In the genomic region with DNA sequence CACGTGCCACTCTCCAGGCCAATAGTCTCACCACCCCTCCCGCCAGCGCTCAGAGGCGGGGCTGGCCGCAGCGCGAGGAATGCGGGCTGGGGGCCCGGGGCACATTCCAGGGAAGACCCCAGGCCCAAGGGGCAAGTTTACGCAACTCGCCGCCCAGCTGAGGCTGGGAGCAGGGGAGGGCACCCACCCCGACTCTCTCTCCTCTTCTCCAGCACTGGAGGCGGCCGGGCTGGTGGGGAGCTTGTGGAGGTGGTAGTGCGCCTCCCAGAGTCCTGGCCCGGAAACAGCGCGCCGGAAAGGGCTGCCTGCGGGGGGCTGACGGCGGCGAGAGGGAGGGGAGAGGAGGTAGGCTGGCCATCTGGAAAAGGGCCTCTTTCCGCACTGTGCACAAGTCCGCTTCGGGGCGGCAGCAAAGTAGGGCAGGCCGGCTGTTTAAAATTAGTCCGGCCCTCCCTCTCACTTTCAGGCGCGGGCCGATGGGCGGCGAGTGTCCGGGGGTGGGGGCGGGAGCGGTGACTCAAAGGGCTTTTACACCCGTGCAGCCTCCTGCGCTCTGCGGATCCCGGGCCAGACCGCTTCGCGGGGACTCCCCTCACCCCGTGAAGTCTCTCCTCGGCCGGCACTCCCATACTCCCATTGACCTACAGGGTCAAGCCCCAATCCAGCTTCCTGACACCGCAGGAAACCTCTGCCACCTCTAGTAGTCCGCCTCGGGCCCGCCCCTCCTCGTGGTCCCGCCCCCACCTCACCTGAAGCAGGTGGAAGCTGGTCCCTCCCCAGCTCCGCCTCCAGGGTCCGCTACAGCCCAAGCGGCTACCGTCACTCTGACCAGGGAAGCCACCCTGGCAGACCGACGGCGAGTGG, we compare ENCODE assay signal across 9 cellular contexts. TPM values are rescaled to one million over a fixed set of nuclear protein-coding genes. Genes with fewer than 3 reads are reported as not detected.
DNase-seq lines count a peak whose midpoint lies in the region; ATAC-seq, FAIRE-seq and TF ChIP-seq lines count a peak whose summit lies in the region.
"Had no signal": no experiment of that assay in that cellular context is flagged by ENCODE, and none has a peak within 500 bp of the region (broad histone marks: within the 10 kb centered on the region; RNA-seq: fewer than 3 reads in every experiment).

No MANE protein-coding gene starts in this region.

- H3K4me1 Mint-ChIP-seq in activated CD8-positive, alpha-beta memory T cell treated with anti-CD3 and anti-CD28 coated beads, Interleukin-2, amount 10 ng/mL, durations not matched to agents 7 days and 5 days, result peaks cover 53% of the 10 kb centered on the region

- H4K20me1 ChIP-seq in endothelial cell of umbilical vein (replicated peaks; ENCODE audit: control insufficient read depth, extremely low read depth, insufficient read depth, low read length), result no peaks in the 10 kb centered on the region

- H3K27ac ChIP-seq in endothelial cell of umbilical vein (ENCODE audit: insufficient read depth, low read depth, low read length) (peak overlapping the region; percentile 88), stomach (peak overlapping the region; percentile 87 to 95 (median 89))

- intact Hi-C loops in endothelial cell of umbilical vein (cut with micrococcal nuclease), result loop anchor here (1.0 kb wide), 4 partner anchors 12 to 100 kb away; partner anchors contain the start of gene PLEKHG4
- intact Hi-C loops in stomach (cut with DNase I; ENCODE audit: low total_unique reads), result no loop called here

- peak; percentile 42 to 54 for DNase-seq in NCI-H187 (lab: John Stamatoyannopoulos, UW)
- no peak for DNase-seq in NCI-H187 treated with DMSO at 0.1 percent for 48 hours (lab: John Stamatoyannopoulos, UW)
- peak; percentile 46 to 88 for DNase-seq in NCI-H526 (lab: John Stamatoyannopoulos, UW)
- DNase-seq in activated CD8-positive, alpha-beta memory T cell treated with anti-CD3 and anti-CD28 coated beads, Interleukin-2, amount 10 ng/mL, durations not matched to agents 7 days and 5 days, result peak; percentile 81
- peak; percentile 82 for DNase-seq in endothelial cell of umbilical vein (ENCODE audit: low read depth, low spot score)
- DNase-seq in midbrain (lab: John Stamatoyannopoulos, UW), result peak; percentile 60
- DNase-seq in stomach, result peak; percentile 95

- TF ChIP-seq EP300 in stomach (IDR thresholded peaks at IDR 0.05), result no peak

- no peak for FAIRE-seq in endothelial cell of umbilical vein (lab: Jason Lieb, UNC)
- FAIRE-seq: G401.6 had no signal

- TF ChIP-seq CTCF in endothelial cell of umbilical vein (IDR thresholded peaks at IDR 0.05; ENCODE audit: extremely low read depth in 1 of 2, insufficient read depth in 1 of 2, low read depth in 1 of 2, low read length in 2 of 2), result peak; percentile 21 to 27
- peak in 1 of 7 experiments; percentile 36 for TF ChIP-seq CTCF in stomach (IDR thresholded peaks at IDR 0.05)

- BruUV-seq in endothelial cell of umbilical vein (replicated peaks; lab: Mats Ljungman, UMichigan), result no TSS peak

- dilution Hi-C loops in endothelial cell of umbilical vein (cut with MboI; ENCODE audit: extremely low pct_ligation_motif_present, low sequenced_read_pairs), result no loop called here

- H3K9me3 ChIP-seq in endothelial cell of umbilical vein (replicated peaks; ENCODE audit: control insufficient read depth, insufficient read depth, low read length), result no peaks in the 10 kb centered on the region
- no peaks in the 10 kb centered on the region for H3K9me3 ChIP-seq in stomach

- no peaks in the 10 kb centered on the region for H3K9me3 Mint-ChIP-seq in activated CD8-positive, alpha-beta memory T cell treated with anti-CD3 and anti-CD28 coated beads, Interleukin-2, amount 10 ng/mL, durations not matched to agents 7 days and 5 days (ENCODE audit: low read depth)

- H3K27me3 Mint-ChIP-seq in activated CD8-positive, alpha-beta memory T cell treated with anti-CD3 and anti-CD28 coated beads, Interleukin-2, amount 10 ng/mL, durations not matched to agents 7 days and 5 days, result peaks cover 12% of the 10 kb centered on the region

- H3K36me3 ChIP-seq in endothelial cell of umbilical vein (ENCODE audit: control insufficient read depth in 2 of 2, extremely low read depth in 1 of 2, insufficient read depth in 2 of 2, low read length in 2 of 2) (peaks cover 0 to 3% of the 10 kb centered on the region in 2 experiments), stomach (no peaks in the 10 kb centered on the region)

- POLR2A ChIA-PET in endothelial cell of umbilical vein (lab: Charles Lee), result interaction anchor here (2.2 to 2.7 kb wide), 2 partner anchors 19 to 28 kb away, joined by 6 to 10 read pairs; partner anchors contain the start of gene TMEM208

- H3K4me1 ChIP-seq in endothelial cell of umbilical vein (ENCODE audit: control insufficient read depth, extremely low read depth, insufficient read depth, low read length) (peaks cover 58% of the 10 kb centered on the region), stomach (peaks cover 50 to 76% (median 66%) of the 10 kb centered on the region in 4 donors)

- peak; percentile 21 for ATAC-seq in HG02852 (IDR thresholded peaks at IDR 0.05; ENCODE audit: unreplicated experiment)
- ATAC-seq in activated CD8-positive, alpha-beta memory T cell treated with anti-CD3 and anti-CD28 coated beads, Interleukin-2, amount 10 ng/mL, durations not matched to agents 7 days and 5 days, result peak; percentile 11

- no peaks in the 10 kb centered on the region for H3K36me3 Mint-ChIP-seq in activated CD8-positive, alpha-beta memory T cell treated with anti-CD3 and anti-CD28 coated beads, Interleukin-2, amount 10 ng/mL, durations not matched to agents 7 days and 5 days

- peak overlapping the region; percentile 42 for H3K4me2 ChIP-seq in endothelial cell of umbilical vein (ENCODE audit: insufficient read depth, low read length)

- H3K4me3 ChIP-seq in endothelial cell of umbilical vein (replicated peaks in 1 of 3; ENCODE audit: insufficient read depth in 1 of 3, low read depth in 1 of 3, low read length in 3 of 3), result peak overlapping the region; percentile 55 to 89 (median 83)
- H3K4me3 ChIP-seq in stomach, result peak overlapping the region; percentile 64 to 85 (median 78)

- H3K9ac ChIP-seq in endothelial cell of umbilical vein (replicated peaks; ENCODE audit: extremely low read depth, insufficient read depth, low read length), result peak overlapping the region; percentile 69

- no peaks in the 10 kb centered on the region for H3K9me1 ChIP-seq in endothelial cell of umbilical vein (replicated peaks; ENCODE audit: control insufficient read depth, extremely low read depth, insufficient read depth, low read length)

- peak overlapping the region; percentile 93 for H3K27ac Mint-ChIP-seq in activated CD8-positive, alpha-beta memory T cell treated with anti-CD3 and anti-CD28 coated beads, Interleukin-2, amount 10 ng/mL, durations not matched to agents 7 days and 5 days

- H3K27me3 ChIP-seq in endothelial cell of umbilical vein (ENCODE audit: control insufficient read depth in 2 of 2, insufficient read depth in 2 of 2, low read length in 2 of 2) (peaks cover 0 to 3% of the 10 kb centered on the region in 2 experiments), stomach (peaks cover 0 to 35% (median 19%) of the 10 kb centered on the region in 3 donors)

- CTCF ChIA-PET in activated CD8-positive, alpha-beta memory T cell treated with anti-CD3 and anti-CD28 coated beads, Interleukin-2, amount 10 ng/mL, durations not matched to agents 7 days and 5 days (lab: Charles Lee), result interaction anchor here (0.8 to 5.8 kb wide), 14 partner anchors 14 to 228 kb away, joined by 3 to 41 read pairs (median 4); partner anchors contain the start of genes E2F4, ELMO3, MATCAP1 and TMEM208
- CTCF ChIA-PET in endothelial cell of umbilical vein (lab: Charles Lee), result interaction anchor here (0.9 to 1.9 kb wide), 8 partner anchors 12 to 48 kb away, joined by 3 to 10 read pairs (median 4); partner anchors contain the start of genes ELMO3 and TMEM208

- 0 to 1% (median 1%) methylated on average over 22 to 61 of the region's 61 CpGs for WGBS in stomach, 5 donors

- TF ChIP-seq POLR2A in endothelial cell of umbilical vein (IDR thresholded peaks at IDR 0.05; ENCODE audit: low read depth, low read length) (peak; percentile 56), stomach (IDR thresholded peaks at IDR 0.05) (peak in 2 of 4 donors; percentile 62)

- H2AFZ ChIP-seq in endothelial cell of umbilical vein (ENCODE audit: low read depth, low read length), result peak overlapping the region; percentile 27

- H3K4me3 Mint-ChIP-seq in activated CD8-positive, alpha-beta memory T cell treated with anti-CD3 and anti-CD28 coated beads, Interleukin-2, amount 10 ng/mL, durations not matched to agents 7 days and 5 days, result peak overlapping the region; percentile 87

- H3K79me2 ChIP-seq in endothelial cell of umbilical vein (ENCODE audit: control insufficient read depth, insufficient read depth, low read length), result peaks cover 39% of the 10 kb centered on the region

RNA-seq across cellular contexts. Expression of gene FHOD1, which starts 1.0 kb away (rescaled TPM):
- total RNA-seq in activated CD8-positive, alpha-beta memory T cell treated with anti-CD3 and anti-CD28 coated beads, Interleukin-2, amount 10 ng/mL, durations not matched to agents 7 days and 5 days, result 100 to 1,000 TPM; 101 to 111 TPM
- total RNA-seq in endothelial cell of umbilical vein, result 104 and 124 TPM in 2 replicates
- polyA plus RNA-seq in endothelial cell of umbilical vein, result 63.6 and 78.6 TPM in 2 replicates
- polyA plus RNA-seq in endothelial cell of umbilical vein (2011; cell fraction: cytosol; rRNA removed), result 43.3 and 49.4 TPM in 2 replicates
- polyA plus RNA-seq in endothelial cell of umbilical vein (2011; cell fraction: nucleus; rRNA removed), result 289 and 335 TPM in 2 replicates
- polyA plus RNA-seq in endothelial cell of umbilical vein (2012), result 84.9 and 85.3 TPM in 2 replicates
- polyA minus RNA-seq in endothelial cell of umbilical vein, result 44.3 and 55.7 TPM in 2 replicates
- polyA minus RNA-seq in endothelial cell of umbilical vein (2011; cell fraction: cytosol; rRNA and poly(A)+ RNA removed), result 17.6 TPM
- 42.3 and 55.3 TPM in 2 replicates for polyA minus RNA-seq in endothelial cell of umbilical vein (2011; cell fraction: nucleus; rRNA and poly(A)+ RNA removed)
- total RNA-seq in stomach, result 100 to 1,000 TPM in 1 of 5 donors, 10 to 100 TPM in 3, 1 to 10 TPM in 1; 6.1 to 101 (median 25.9) TPM
- polyA plus RNA-seq in stomach, result 10 to 100 TPM; 12.8 to 19.2 (median 15.7) TPM

RNA-seq across cellular contexts. Expression of gene SLC9A5, which starts 2.5 kb away (rescaled TPM):
- 1 to 10 TPM; 5.4 to 6.2 TPM for total RNA-seq in activated CD8-positive, alpha-beta memory T cell treated with anti-CD3 and anti-CD28 coated beads, Interleukin-2, amount 10 ng/mL, durations not matched to agents 7 days and 5 days
- total RNA-seq in endothelial cell of umbilical vein (2.8 and 4.2 TPM in 2 replicates), stomach (1 to 10 TPM in 2 of 5 donors, under 1 TPM in 2, not detected in 1; 0.89 to 5.3 (median 2.6) TPM)
- polyA plus RNA-seq in endothelial cell of umbilical vein (2.7 and 3.2 TPM in 2 replicates), stomach (under 1 TPM; 0.19 to 0.43 (median 0.31) TPM)
- 1.4 and 1.5 TPM in 2 replicates for polyA plus RNA-seq in endothelial cell of umbilical vein (2011; cell fraction: cytosol; rRNA removed)
- 17.7 and 19.4 TPM in 2 replicates for polyA plus RNA-seq in endothelial cell of umbilical vein (2011; cell fraction: nucleus; rRNA removed)
- 3.0 and 3.9 TPM in 2 replicates for polyA plus RNA-seq in endothelial cell of umbilical vein (2012)
- polyA minus RNA-seq in endothelial cell of umbilical vein, result 2.2 and 2.7 TPM in 2 replicates
- 0.51 TPM for polyA minus RNA-seq in endothelial cell of umbilical vein (2011; cell fraction: cytosol; rRNA and poly(A)+ RNA removed)
- polyA minus RNA-seq in endothelial cell of umbilical vein (2011; cell fraction: nucleus; rRNA and poly(A)+ RNA removed), result 2.5 and 3.0 TPM in 2 replicates

RNA-seq across cellular contexts. Expression of gene TMEM208, which starts 19.4 kb away (rescaled TPM):
- total RNA-seq in activated CD8-positive, alpha-beta memory T cell treated with anti-CD3 and anti-CD28 coated beads, Interleukin-2, amount 10 ng/mL, durations not matched to agents 7 days and 5 days, result 10 to 100 TPM; 32.3 to 39.7 TPM
- total RNA-seq in endothelial cell of umbilical vein, result 35.3 and 36.3 TPM in 2 replicates
- polyA plus RNA-seq in endothelial cell of umbilical vein, result 94.0 and 98.4 TPM in 2 replicates
- polyA plus RNA-seq in endothelial cell of umbilical vein (2011; cell fraction: cytosol; rRNA removed), result 53.5 and 55.9 TPM in 2 replicates
- 44.4 and 48.8 TPM in 2 replicates for polyA plus RNA-seq in endothelial cell of umbilical vein (2011; cell fraction: nucleus; rRNA removed)
- polyA plus RNA-seq in endothelial cell of umbilical vein (2012), result 34.1 and 34.9 TPM in 2 replicates
- polyA minus RNA-seq in endothelial cell of umbilical vein, result 57.2 and 62.0 TPM in 2 replicates
- 29.2 TPM for polyA minus RNA-seq in endothelial cell of umbilical vein (2011; cell fraction: cytosol; rRNA and poly(A)+ RNA removed)
- polyA minus RNA-seq in endothelial cell of umbilical vein (2011; cell fraction: nucleus; rRNA and poly(A)+ RNA removed), result 24.9 and 27.2 TPM in 2 replicates
- 100 to 1,000 TPM in 1 of 5 donors, 10 to 100 TPM in 3, 1 to 10 TPM in 1; 8.7 to 126 (median 46.4) TPM for total RNA-seq in stomach
- 100 to 1,000 TPM in 1 of 3 donors, 10 to 100 TPM in 2; 39.6 to 141 (median 89.2) TPM for polyA plus RNA-seq in stomach

RNA-seq across cellular contexts. Expression of gene PLEKHG4, which starts 33.0 kb away (rescaled TPM):
- 10 to 100 TPM in 1 of 2 experiments, 1 to 10 TPM in 1; 7.7 to 12.8 TPM for total RNA-seq in activated CD8-positive, alpha-beta memory T cell treated with anti-CD3 and anti-CD28 coated beads, Interleukin-2, amount 10 ng/mL, durations not matched to agents 7 days and 5 days
- 23.9 and 26.6 TPM in 2 replicates for total RNA-seq in endothelial cell of umbilical vein
- polyA plus RNA-seq in endothelial cell of umbilical vein, result 34.8 and 35.6 TPM in 2 replicates
- 16.0 and 25.5 TPM in 2 replicates for polyA plus RNA-seq in endothelial cell of umbilical vein (2011; cell fraction: cytosol; rRNA removed)
- polyA plus RNA-seq in endothelial cell of umbilical vein (2011; cell fraction: nucleus; rRNA removed), result 203 and 244 TPM in 2 replicates
- polyA plus RNA-seq in endothelial cell of umbilical vein (2012), result 51.6 and 59.7 TPM in 2 replicates
- polyA minus RNA-seq in endothelial cell of umbilical vein, result 24.7 and 29.8 TPM in 2 replicates
- polyA minus RNA-seq in endothelial cell of umbilical vein (2011; cell fraction: cytosol; rRNA and poly(A)+ RNA removed), result 16.2 TPM
- 23.7 and 30.6 TPM in 2 replicates for polyA minus RNA-seq in endothelial cell of umbilical vein (2011; cell fraction: nucleus; rRNA and poly(A)+ RNA removed)
- 10 to 100 TPM in 2 of 5 donors, 1 to 10 TPM in 3; 2.3 to 57.1 (median 8.1) TPM for total RNA-seq in stomach
- 1 to 10 TPM; 2.5 to 10.0 (median 3.1) TPM for polyA plus RNA-seq in stomach

RNA-seq across cellular contexts. Expression of gene ELMO3, which starts 47.4 kb away (rescaled TPM):
- total RNA-seq in activated CD8-positive, alpha-beta memory T cell treated with anti-CD3 and anti-CD28 coated beads, Interleukin-2, amount 10 ng/mL, durations not matched to agents 7 days and 5 days, result 1 to 10 TPM; 6.2 to 9.8 TPM
- total RNA-seq in endothelial cell of umbilical vein, result 4.3 and 5.7 TPM in 2 replicates
- 3.9 and 4.1 TPM in 2 replicates for polyA plus RNA-seq in endothelial cell of umbilical vein
- polyA plus RNA-seq in endothelial cell of umbilical vein (2011; cell fraction: cytosol; rRNA removed), result 1.2 and 1.8 TPM in 2 replicates
- polyA plus RNA-seq in endothelial cell of umbilical vein (2011; cell fraction: nucleus; rRNA removed), result 17.7 and 18.0 TPM in 2 replicates
- 1.7 and 2.5 TPM in 2 replicates for polyA plus RNA-seq in endothelial cell of umbilical vein (2012)
- 0.74 and 0.87 TPM in 2 replicates for polyA minus RNA-seq in endothelial cell of umbilical vein
- 2.8 TPM for polyA minus RNA-seq in endothelial cell of umbilical vein (2011; cell fraction: cytosol; rRNA and poly(A)+ RNA removed)
- polyA minus RNA-seq in endothelial cell of umbilical vein (2011; cell fraction: nucleus; rRNA and poly(A)+ RNA removed), result 1.9 and 4.0 TPM in 2 replicates
- total RNA-seq in stomach, result 100 to 1,000 TPM in 2 of 5 donors, 10 to 100 TPM in 3; 11.6 to 133 (median 57.2) TPM
- 10 to 100 TPM; 20.4 to 44.6 (median 37.1) TPM for polyA plus RNA-seq in stomach
